ENCODE assay signal across 8 cellular contexts in the genomic region with DNA sequence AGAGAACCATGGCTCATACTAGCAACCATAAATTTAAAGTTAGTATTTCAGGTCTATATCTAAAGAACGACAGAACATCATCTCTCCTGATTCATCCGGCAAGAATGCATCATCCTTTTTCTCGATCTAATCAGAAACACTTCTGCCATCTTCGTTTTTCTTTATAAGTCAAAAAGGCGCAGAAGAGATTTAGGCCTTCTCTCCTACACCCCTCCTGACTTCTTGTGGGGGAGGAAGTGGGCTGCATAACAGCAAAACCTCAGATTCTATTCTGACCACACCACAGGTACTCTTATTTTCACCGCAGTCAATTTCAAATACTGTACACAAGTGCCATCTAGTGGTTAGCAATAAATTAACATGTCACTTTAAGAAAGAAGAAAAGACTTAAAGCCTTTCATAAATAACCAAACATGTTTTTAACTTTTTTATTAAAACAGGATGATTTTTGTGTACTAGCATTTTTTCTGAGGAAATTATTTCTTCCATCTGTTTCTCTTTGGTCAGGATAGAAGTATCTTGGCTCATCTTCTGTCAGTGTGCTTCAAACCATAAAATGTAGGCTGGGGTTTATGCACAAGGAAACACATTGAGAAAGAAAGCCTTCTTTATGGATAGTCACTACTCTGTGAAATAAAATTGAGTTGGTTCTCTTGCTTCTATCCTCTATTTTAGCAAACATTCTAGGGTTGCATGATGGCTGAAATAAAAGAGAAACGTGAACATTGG. TPM values are rescaled to one million over a fixed set of nuclear protein-coding genes. Genes with fewer than 3 reads are reported as not detected.
DNase-seq lines count a peak whose midpoint lies in the region; ATAC-seq and TF ChIP-seq lines count a peak whose summit lies in the region.

No MANE protein-coding gene starts in this region.

- H3K36me3 Mint-ChIP-seq in H9 (ENCODE audit: insufficient read depth in 1 of 3, low read depth in 3 of 3), result no peaks in the 10 kb centered on the region
- no peaks in the 10 kb centered on the region for H3K36me3 Mint-ChIP-seq in chondrocyte (ENCODE audit: low read depth)
- H3K36me3 Mint-ChIP-seq in memory B cell, result no peaks in the 10 kb centered on the region
- H3K36me3 Mint-ChIP-seq in type B pancreatic cell, result no peaks in the 10 kb centered on the region

- no peak overlapping the region for H3K4me3 Mint-ChIP-seq in H9
- peak overlapping the region; percentile 74 for H3K4me3 Mint-ChIP-seq in chondrocyte (ENCODE audit: unreplicated experiment)
- H3K4me3 Mint-ChIP-seq in memory B cell, result no peak overlapping the region
- no peak overlapping the region for H3K4me3 Mint-ChIP-seq in type B pancreatic cell

- H4K8ac ChIP-seq in H9 (replicated peaks; ENCODE audit: insufficient read length, low read depth, low read length), result no peak overlapping the region

- H3K9me3 Mint-ChIP-seq in H9 (no peaks in the 10 kb centered on the region), chondrocyte (ENCODE audit: low read depth) (no peaks in the 10 kb centered on the region), memory B cell (no peaks in the 10 kb centered on the region), type B pancreatic cell (no peaks in the 10 kb centered on the region)

- H3K23ac ChIP-seq in H9 (ENCODE audit: insufficient read length, low read depth, low read length), result no peak overlapping the region

- peaks cover 11% of the 10 kb centered on the region; the same call in 1 of the 2 replicates for H3K27me3 ChIP-seq in ACC112 (ENCODE audit: insufficient read depth, low read length)
- H3K27me3 ChIP-seq in H9 (ENCODE audit: insufficient read depth, low read length), result no peaks in the 10 kb centered on the region

- no peak overlapping the region for H3K4me2 ChIP-seq in H9 (ENCODE audit: insufficient read depth, insufficient read length, low read length)

- no peaks in the 10 kb centered on the region for H3K36me3 ChIP-seq in ACC112 (ENCODE audit: insufficient read depth, low read length)

- H3K56ac ChIP-seq in H9 (ENCODE audit: insufficient read length, low read depth, low read length), result no peak overlapping the region

- ATAC-seq in memory B cell (ENCODE audit: low read depth), result peak; percentile 52

- DNase-seq in GM04504 (ENCODE audit: low read depth), result peak; percentile 22
- DNase-seq in H9, result no peak
- peak; percentile 50 for DNase-seq in SHP77 treated with DMSO at 0.1 percent for 48 hours (lab: John Stamatoyannopoulos, UW)
- DNase-seq in chondrocyte (ENCODE audit: low spot score), result no peak
- DNase-seq in memory B cell (ENCODE audit: low spot score in 2 of 2), result peak in 1 of 2 donors; percentile 28
- no peak for DNase-seq in type B pancreatic cell (ENCODE audit: extremely low spot score, unreplicated experiment)

- H2BK12ac ChIP-seq in H9 (ENCODE audit: insufficient read length, low read depth, low read length), result no peak overlapping the region

- H3K9ac ChIP-seq in H9 (ENCODE audit: extremely low read depth, insufficient read length, low read length), result no peak overlapping the region

- no peaks in the 10 kb centered on the region for H3K9me3 ChIP-seq in H9 (ENCODE audit: control insufficient read depth, low read depth, low read length)

- H2BK20ac ChIP-seq in H9 (ENCODE audit: low read depth, low read length, poor library complexity, severe bottlenecking), result no peak overlapping the region

- H3K4me3 ChIP-seq in ACC112 (ENCODE audit: low read depth, low read length), result peak overlapping the region; percentile 66

- H2BK5ac ChIP-seq in H9 (ENCODE audit: insufficient read length, low read length), result no peak overlapping the region

- H2BK120ac ChIP-seq in H9 (ENCODE audit: low read depth, low read length, poor library complexity, severe bottlenecking), result no peak overlapping the region

- no peak overlapping the region for H3K27ac Mint-ChIP-seq in H9
- no peak overlapping the region for H3K27ac Mint-ChIP-seq in chondrocyte (ENCODE audit: unreplicated experiment)
- H3K27ac Mint-ChIP-seq in memory B cell, result no peak overlapping the region
- H3K27ac Mint-ChIP-seq in type B pancreatic cell, result no peak overlapping the region

- H3K27me3 Mint-ChIP-seq in H9 (ENCODE audit: low read depth) (no peaks in the 10 kb centered on the region), chondrocyte (ENCODE audit: low read depth) (no peaks in the 10 kb centered on the region), memory B cell (peaks cover 3% of the 10 kb centered on the region), type B pancreatic cell (peaks cover 6% of the 10 kb centered on the region)

- no peak overlapping the region for H3T11ph ChIP-seq in H9 (ENCODE audit: low read length)

- H3K27ac ChIP-seq in ACC112 (ENCODE audit: low read depth, low read length), result no peak overlapping the region
- no peak overlapping the region for H3K27ac ChIP-seq in H9 (ENCODE audit: insufficient read length, low read depth, low read length)

- no peak overlapping the region for H2BK15ac ChIP-seq in H9 (ENCODE audit: low read depth, low read length)

- H2AK5ac ChIP-seq in H9 (ENCODE audit: insufficient read length, low read length), result no peak overlapping the region

- H3K79me1 ChIP-seq in H9 (ENCODE audit: insufficient read depth, low read depth, low read length, poor library complexity, severe bottlenecking), result no peaks in the 10 kb centered on the region

- H3K4me1 ChIP-seq in ACC112 (ENCODE audit: control insufficient read depth, insufficient read depth, low read length, unreplicated experiment) (no peaks in the 10 kb centered on the region), H9 (ENCODE audit: insufficient read depth, low read length) (no peaks in the 10 kb centered on the region)

- H3K18ac ChIP-seq in H9 (ENCODE audit: insufficient read length, low read depth, low read length), result no peak overlapping the region

- no peak overlapping the region for H4K91ac ChIP-seq in H9 (ENCODE audit: insufficient read length, low read depth, low read length)

- H4K5ac ChIP-seq in H9 (ENCODE audit: insufficient read length, low read depth, low read length), result no peak overlapping the region

- H2AFZ ChIP-seq in ACC112 (ENCODE audit: low read length, unreplicated experiment), result no peak overlapping the region
- no peak overlapping the region for H2AFZ ChIP-seq in H9 (ENCODE audit: low read length)

- WGBS in H9 (ENCODE audit: extremely low coverage, insufficient read length, low lambda C conversion rate), result no CpG with 5 or more reads among the region's 7 CpGs

- H3K4me1 Mint-ChIP-seq in H9, result peaks cover 10 to 11% of the 10 kb centered on the region in 2 experiments
- H3K4me1 Mint-ChIP-seq in chondrocyte (ENCODE audit: low read depth), result peaks cover 4% of the 10 kb centered on the region
- no peaks in the 10 kb centered on the region for H3K4me1 Mint-ChIP-seq in memory B cell
- peaks cover 21% of the 10 kb centered on the region for H3K4me1 Mint-ChIP-seq in type B pancreatic cell (ENCODE audit: unreplicated experiment)

- H3K4ac ChIP-seq in H9 (ENCODE audit: low read depth, low read length), result no peak overlapping the region

- TF ChIP-seq CTCF in H9 (conservative IDR thresholded peaks at IDR 0.05), result peak; percentile 84
- peak; percentile 67 for TF ChIP-seq CTCF in LNCAP (IDR thresholded peaks at IDR 0.05)
- TF ChIP-seq CTCF in chondrocyte (IDR thresholded peaks at IDR 0.05), result peak; percentile 94
- TF ChIP-seq CTCF in type B pancreatic cell (conservative IDR thresholded peaks at IDR 0.05), result peak; percentile 90

- H3K14ac ChIP-seq in H9 (ENCODE audit: insufficient read depth, low read length), result no peak overlapping the region

- no peaks in the 10 kb centered on the region for H3K23me2 ChIP-seq in H9 (ENCODE audit: insufficient read length, low read depth, low read length, poor library complexity, severe bottlenecking)

- no peaks in the 10 kb centered on the region for H4K20me1 ChIP-seq in H9 (ENCODE audit: control insufficient read depth, insufficient read depth, insufficient read length)

- no peaks in the 10 kb centered on the region for H3K79me2 ChIP-seq in ACC112 (ENCODE audit: control insufficient read depth, insufficient read depth, low read length, unreplicated experiment)
- no peaks in the 10 kb centered on the region for H3K79me2 ChIP-seq in H9 (ENCODE audit: insufficient read depth, low read length)

RNA-seq across cellular contexts. Expression of gene PIK3C3, which starts 48.3 kb away (rescaled TPM):
- total RNA-seq in H9 (2021), result 48.8 and 52.4 TPM in 2 replicates
- 42.5 to 59.1 TPM (median 53.0 TPM) in 3 replicates for total RNA-seq in chondrocyte
- total RNA-seq in type B pancreatic cell (ENCODE audit: low replicate concordance), result 44.3 and 58.6 TPM in 2 replicates

Comparison
In these comparisons a context has a peak if more than half of its experiments do, and no peak if none do; other contexts are left out.
1. DNase-seq: peak in GM04504 (single experiment) and SHP77 treated with DMSO at 0.1 percent for 48 hours (single experiment); none in H9 (single experiment), chondrocyte (single experiment) and type B pancreatic cell (single experiment).
2. Peak in every context shown above with its lines, with median percentiles within 50 percentile points of each other: CTCF ChIP-seq.